Comparison of ENCODE assay signal across 8 cellular contexts in genomic region chr1:225834417-225835329, GRCh38. TPM values are rescaled to one million over a fixed set of nuclear protein-coding genes. Genes with fewer than 3 reads are reported as not detected.
DNase-seq lines count a peak whose midpoint lies in the region; ATAC-seq and TF ChIP-seq lines count a peak whose summit lies in the region.
"Had no signal": no experiment of that assay in that cellular context is flagged by ENCODE, and none has a peak within 500 bp of the region (broad histone marks: within the 10 kb centered on the region; RNA-seq: fewer than 3 reads in every experiment).

No MANE protein-coding gene starts in this region.

- no peak overlapping the region for H3K4me3 ChIP-seq in heart right ventricle

- 52 to 63% methylated on average over 7 of the region's 7 CpGs for WGBS in heart right ventricle, 2 donors

- H3K4me3 Mint-ChIP-seq in progenitor cell of endocrine pancreas (ENCODE audit: low read depth), result no peak overlapping the region

- no peak for TF ChIP-seq CTCF in heart right ventricle (IDR thresholded peaks at IDR 0.05)
- TF ChIP-seq CTCF in progenitor cell of endocrine pancreas (IDR thresholded peaks at IDR 0.05; ENCODE audit: unreplicated experiment), result no peak

- H3K36me3 ChIP-seq in heart right ventricle, result peaks cover 0 to 72% (median 27%) of the 10 kb centered on the region in 9 donors

- H3K27ac ChIP-seq in heart right ventricle, result peak overlapping the region; percentile 10 to 79 (median 52)

- H3K9me3 ChIP-seq in heart right ventricle, result no peaks in the 10 kb centered on the region
- H3K9me3 ChIP-seq: Caco-2 had no signal

- peaks cover 0 to 35% (median 26%) of the 10 kb centered on the region in 9 donors for H3K4me1 ChIP-seq in heart right ventricle
- H3K4me1 ChIP-seq: Caco-2 had no signal

- DNase-seq in Right ventricle myocardium inferior (ENCODE audit: missing footprints), result no peak
- no peak for DNase-seq in cardiac septum (ENCODE audit: low spot score)
- peak; percentile 56 to 68 for DNase-seq in heart right ventricle
- DNase-seq in UCSD-AML1 (lab: John Stamatoyannopoulos, UW; ENCODE audit: unreplicated experiment), result no peak
- DNase-seq in progenitor cell of endocrine pancreas (ENCODE audit: low spot score, unreplicated experiment), result no peak
- DNase-seq: Caco-2; stimulated activated CD4-positive, alpha-beta T cell treated with anti-CD3 and anti-CD28 coated beads, Interleukin-12 subunit alpha, Interleukin-12 subunit beta, amount 100 ng/mL, for 4 hours had no signal

- no peaks in the 10 kb centered on the region for H3K9me3 Mint-ChIP-seq in progenitor cell of endocrine pancreas (ENCODE audit: low read depth)

- peaks cover 20% of the 10 kb centered on the region for H3K36me3 Mint-ChIP-seq in progenitor cell of endocrine pancreas (ENCODE audit: insufficient read depth)

- H3K27me3 Mint-ChIP-seq in progenitor cell of endocrine pancreas, result no peaks in the 10 kb centered on the region

- ATAC-seq in Right ventricle myocardium inferior, result peak; percentile 92
- peak; percentile 80 to 91 (median 88) for ATAC-seq in heart right ventricle
- ATAC-seq in GM19463 (IDR thresholded peaks at IDR 0.05; ENCODE audit: unreplicated experiment), result no peak

- no peak overlapping the region for H3K27ac Mint-ChIP-seq in progenitor cell of endocrine pancreas

- H3K4me1 Mint-ChIP-seq in progenitor cell of endocrine pancreas (ENCODE audit: low read depth), result no peaks in the 10 kb centered on the region

- intact Hi-C loops in Right ventricle myocardium inferior (cut with DNase I) (loop anchor here (1.0 kb wide), 1 partner anchor 17 kb away; no protein-coding TSS in a partner anchor), cardiac septum (cut with DNase I) (loop anchor here (2.0 kb wide), 1 partner anchor 18 kb away; no protein-coding TSS in a partner anchor), heart right ventricle (cut with DNase I) (loop anchor here in 1 of 10 donors (2.0 kb wide), 1 partner anchor 18 kb away; no protein-coding TSS in a partner anchor)

- H3K27me3 ChIP-seq in heart right ventricle, result no peaks in the 10 kb centered on the region

RNA-seq across cellular contexts. Expression of gene EPHX1, which starts 24.7 kb away (rescaled TPM):
- total RNA-seq in Right ventricle myocardium inferior, result 76.0 TPM
- total RNA-seq in cardiac septum, result 39.2 TPM
- 10 to 100 TPM; 34.9 to 80.8 (median 48.4) TPM for total RNA-seq in heart right ventricle
- polyA plus RNA-seq in heart right ventricle, result 10 to 100 TPM; 31.5 to 38.2 TPM
- total RNA-seq in progenitor cell of endocrine pancreas, result 41.2 and 41.5 TPM in 2 replicates

RNA-seq across cellular contexts. Expression of gene TMEM63A, which starts 47.5 kb away (rescaled TPM):
- 30.6 TPM for total RNA-seq in Right ventricle myocardium inferior
- total RNA-seq in cardiac septum, result 21.4 TPM
- total RNA-seq in heart right ventricle, result 10 to 100 TPM; 20.9 to 33.5 (median 24.7) TPM
- 10 to 100 TPM; 10.4 to 69.1 TPM for polyA plus RNA-seq in heart right ventricle
- total RNA-seq in progenitor cell of endocrine pancreas, result 236 and 246 TPM in 2 replicates

RNA-seq across cellular contexts. Expression of gene LEFTY1, which starts 54.3 kb away (rescaled TPM):
- total RNA-seq in Right ventricle myocardium inferior (not detected), cardiac septum (not detected), heart right ventricle (under 1 TPM in 7 of 10 donors, not detected in 3; 0.15 to 0.57 (median 0.25) TPM), progenitor cell of endocrine pancreas (22.9 and 26.0 TPM in 2 replicates)
- polyA plus RNA-seq in heart right ventricle, result under 1 TPM; 0.15 to 0.77 TPM
- total RNA-seq: Caco-2 had no signal

RNA-seq across cellular contexts. Expression of gene SRP9, which starts 57.0 kb away (rescaled TPM):
- total RNA-seq in Right ventricle myocardium inferior (192 TPM), cardiac septum (182 TPM), heart right ventricle (100 to 1,000 TPM; 165 to 199 (median 175) TPM), progenitor cell of endocrine pancreas (406 and 423 TPM in 2 replicates)
- polyA plus RNA-seq in heart right ventricle, result 100 to 1,000 TPM; 121 to 153 TPM

Comparison
In these comparisons a context has a peak if more than half of its experiments do, and no peak if none do; other contexts are left out.
1. DNase-seq: peak in heart right ventricle (2 of 2); none in Right ventricle myocardium inferior (single experiment), cardiac septum (single experiment), UCSD-AML1 (single experiment) and progenitor cell of endocrine pancreas (single experiment).
2. RNA of gene LEFTY1, which starts 54.3 kb away (total RNA-seq): 22.9 to 26.0 TPM in progenitor cell of endocrine pancreas; 0.15 to 0.57 TPM in heart right ventricle, not detected in Right ventricle myocardium inferior (single experiment) and not detected in cardiac septum (single experiment); every median in the first group is over 10 times any median in the second.